In the genomic region with DNA sequence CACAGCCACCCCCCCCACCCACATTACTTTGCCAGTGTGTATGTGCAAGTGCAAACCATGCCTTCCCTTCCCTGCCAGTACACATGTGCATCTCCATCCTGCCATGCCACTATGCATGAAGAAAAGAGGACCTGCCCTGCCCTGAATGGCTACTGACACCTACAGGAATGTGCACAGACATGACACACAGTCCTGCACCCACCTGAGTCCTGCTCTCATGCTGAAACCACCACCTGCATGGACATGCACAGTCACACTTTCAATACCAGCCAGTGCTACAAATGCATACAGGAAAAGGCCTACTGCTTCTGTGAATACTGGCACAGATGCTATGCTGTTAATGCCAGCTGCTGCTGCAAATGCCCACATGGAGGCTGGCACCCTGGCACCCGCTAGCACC, we compare ENCODE assay signal across 21 cellular contexts.
"Had no signal": no experiment of that assay in that cellular context is flagged by ENCODE, and none has a peak within 500 bp of the region (broad histone marks: within the 10 kb centered on the region; RNA-seq: fewer than 3 reads in every experiment).

No MANE protein-coding gene starts in this region.

- ATAC-seq: activated T-cell treated with anti-CD3 and anti-CD28 coated beads, Interleukin-2, amount 50 U/mL, for 4 hours; effector memory CD8-positive, alpha-beta T cell; esophagus mucosa; mucosa of descending colon; stimulated activated naive B cell treated with anti-CD40 and anti-IgM and Interleukin-4, amounts not matched to agents 10 μg/mL and 1 μg/mL and 100 μg/mL, for 72 hours had no signal

- FAIRE-seq: astrocyte, colon, endothelial cell of umbilical vein, frontal cortex, small intestine, TTC549 had no signal

- H2AFZ ChIP-seq: hepatocyte had no signal

- H3K79me2 ChIP-seq: hepatocyte had no signal

- H3K27ac ChIP-seq: dorsolateral prefrontal cortex, hepatocyte had no signal

- DNase-seq: activated CD4-positive, alpha-beta T cell treated with anti-CD3 and anti-CD28 coated beads for 1 hour; activated naive CD4-positive, alpha-beta T cell; activated T-cell treated with anti-CD3 and anti-CD28 coated beads, Interleukin-2, amount 50 U/mL, for 4 hours; dorsolateral prefrontal cortex; effector memory CD8-positive, alpha-beta T cell; glutamatergic neuron; mucosa of descending colon; nephron progenitor cell; nucleus accumbens; small intestine; stimulated activated CD4-positive, alpha-beta T cell treated with anti-CD3 and anti-CD28 coated beads, Interleukin-15, amount 100 ng/mL, for 24 hours; stimulated activated CD8-positive, alpha-beta memory T cell treated with anti-CD3 and anti-CD28 coated beads, Interleukin-4, amount 100 ng/mL, for 48 hours; stimulated activated naive B cell treated with anti-CD40 and anti-IgM and Interleukin-4, amounts not matched to agents 10 μg/mL and 1 μg/mL and 100 μg/mL, for 72 hours; T-helper 1 cell had no signal

- H3K4me2 ChIP-seq: hepatocyte had no signal

- H3K4me3 ChIP-seq: dorsolateral prefrontal cortex, hepatocyte, mucosa of descending colon had no signal

- H3K27me3 ChIP-seq: dorsolateral prefrontal cortex, hepatocyte had no signal
